ENCODE assay signal across 26 cellular contexts in the genomic region with DNA sequence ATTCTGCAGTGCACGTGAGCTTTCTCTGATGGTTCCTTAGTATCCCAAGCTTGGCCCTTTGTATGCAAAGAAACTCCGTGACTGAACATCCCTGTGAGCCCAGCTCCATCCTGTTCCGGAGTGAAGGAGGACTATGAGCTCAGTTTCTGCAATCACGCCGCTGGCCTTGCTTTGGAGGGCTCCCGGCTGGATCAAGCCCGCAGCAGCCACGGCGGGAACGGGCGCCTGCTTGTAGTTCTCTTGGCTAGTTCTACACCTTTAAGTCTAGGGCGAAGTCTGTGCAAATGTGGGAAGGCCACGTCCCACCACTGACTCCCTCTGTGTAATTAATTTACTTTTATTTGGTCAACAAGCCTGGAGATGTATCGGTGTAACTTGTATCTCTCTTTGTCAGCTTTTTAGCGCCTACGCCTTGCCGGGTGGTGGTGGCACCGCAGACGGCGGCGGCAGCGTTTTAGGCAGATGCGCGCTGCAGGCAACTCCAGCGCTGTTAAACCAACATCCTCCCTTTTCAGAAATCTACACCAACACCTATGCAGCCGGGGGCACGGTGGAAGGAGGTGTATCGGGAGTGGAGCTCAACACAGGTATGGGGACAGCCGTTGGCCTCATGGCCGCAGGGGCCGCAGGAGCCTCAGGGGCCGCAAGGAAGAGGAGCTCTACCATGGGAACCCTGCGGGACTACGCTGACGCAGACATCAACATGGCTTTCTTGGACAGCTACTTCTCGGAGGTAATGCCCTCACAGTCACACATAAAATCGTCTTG. TPM values are rescaled to one million over a fixed set of nuclear protein-coding genes. Genes with fewer than 3 reads are reported as not detected.
"Had no signal": no experiment of that assay in that cellular context is flagged by ENCODE, and none has a peak within 500 bp of the region (broad histone marks: within the 10 kb centered on the region; RNA-seq: fewer than 3 reads in every experiment).

No MANE protein-coding gene starts in this region.

- H2AFZ ChIP-seq: neural progenitor cell had no signal

- H3K36me3 ChIP-seq: cardiac muscle cell, heart left ventricle, lower lobe of right lung, neural progenitor cell, thyroid gland had no signal

- H3K27ac ChIP-seq: cardiac muscle cell, heart left ventricle, lower lobe of right lung, neural progenitor cell, thyroid gland had no signal

- DNase-seq: activated CD4-positive, alpha-beta T cell treated with anti-CD3 and anti-CD28 coated beads, Interleukin-2, amount 10 ng/mL, durations not matched to agents 7 days and 5 days; activated CD8-positive, alpha-beta memory T cell treated with anti-CD3 and anti-CD28 coated beads, Interleukin-2, amount 10 ng/mL, durations not matched to agents 7 days and 5 days; activated CD8-positive, alpha-beta T cell treated with anti-CD3 and anti-CD28 coated beads for 36 hours; activated effector memory CD4-positive, alpha-beta T cell treated with anti-CD3 and anti-CD28 coated beads, Interleukin-2, amount 50 U/mL, for 16 hours; activated naive CD4-positive, alpha-beta T cell treated with anti-CD3 and anti-CD28 coated beads, Interleukin-2, amount 10 ng/mL, durations not matched to agents 7 days and 5 days; activated T-cell treated with anti-CD3 and anti-CD28 coated beads for 4 hours; amygdala; heart left ventricle; left colon; lower lobe of right lung; naive thymus-derived CD4-positive, alpha-beta T cell; stimulated activated CD4-positive, alpha-beta T cell treated with anti-CD3 and anti-CD28 coated beads, Interleukin-4, amount 100 ng/mL, for 4 hours; stimulated activated naive CD8-positive, alpha-beta T cell treated with anti-CD3 and anti-CD28 coated beads, Interleukin-15, Interleukin-2, amounts not matched to agents 100 U/mL and 50 U/mL, for 24 hours; T-helper 17 cell; thyroid gland had no signal

- H3K27me3 ChIP-seq: cardiac muscle cell, heart left ventricle, neural progenitor cell, thyroid gland had no signal

- H3K4me1 ChIP-seq: heart left ventricle, lower lobe of right lung, neural progenitor cell, thyroid gland had no signal

- H3K4me2 ChIP-seq: neural progenitor cell had no signal

- H3K4me3 ChIP-seq: cardiac muscle cell, heart left ventricle, lower lobe of right lung, neural progenitor cell, thyroid gland had no signal

- ATAC-seq: activated CD8-positive, alpha-beta memory T cell treated with anti-CD3 and anti-CD28 coated beads, Interleukin-2, amount 10 ng/mL, durations not matched to agents 7 days and 5 days; activated CD8-positive, alpha-beta T cell treated with anti-CD3 and anti-CD28 coated beads for 36 hours; heart left ventricle; left colon; lower lobe of right lung; naive thymus-derived CD4-positive, alpha-beta T cell; stimulated activated naive CD8-positive, alpha-beta T cell treated with anti-CD3 and anti-CD28 coated beads, Interleukin-15, Interleukin-2, amounts not matched to agents 100 U/mL and 50 U/mL, for 24 hours; T-helper 17 cell had no signal

- FAIRE-seq: endometrium, islet of Langerhans had no signal

- H3K9ac ChIP-seq: neural progenitor cell had no signal

- H3K27me3 Mint-ChIP-seq: activated CD4-positive, alpha-beta T cell treated with anti-CD3 and anti-CD28 coated beads, Interleukin-2, amount 10 ng/mL, durations not matched to agents 7 days and 5 days; activated CD8-positive, alpha-beta memory T cell treated with anti-CD3 and anti-CD28 coated beads, Interleukin-2, amount 10 ng/mL, durations not matched to agents 7 days and 5 days; activated CD8-positive, alpha-beta T cell treated with anti-CD3 and anti-CD28 coated beads for 36 hours; activated naive CD4-positive, alpha-beta T cell treated with anti-CD3 and anti-CD28 coated beads, Interleukin-2, amount 10 ng/mL, durations not matched to agents 7 days and 5 days; naive thymus-derived CD4-positive, alpha-beta T cell; T-helper 17 cell had no signal

- H3K27ac Mint-ChIP-seq: activated CD4-positive, alpha-beta T cell treated with anti-CD3 and anti-CD28 coated beads, Interleukin-2, amount 10 ng/mL, durations not matched to agents 7 days and 5 days; activated CD8-positive, alpha-beta memory T cell treated with anti-CD3 and anti-CD28 coated beads, Interleukin-2, amount 10 ng/mL, durations not matched to agents 7 days and 5 days; activated CD8-positive, alpha-beta T cell treated with anti-CD3 and anti-CD28 coated beads for 36 hours; activated naive CD4-positive, alpha-beta T cell treated with anti-CD3 and anti-CD28 coated beads, Interleukin-2, amount 10 ng/mL, durations not matched to agents 7 days and 5 days; naive thymus-derived CD4-positive, alpha-beta T cell; neural progenitor cell; T-helper 17 cell had no signal

- H3K4me1 Mint-ChIP-seq: activated CD4-positive, alpha-beta T cell treated with anti-CD3 and anti-CD28 coated beads, Interleukin-2, amount 10 ng/mL, durations not matched to agents 7 days and 5 days; activated CD8-positive, alpha-beta memory T cell treated with anti-CD3 and anti-CD28 coated beads, Interleukin-2, amount 10 ng/mL, durations not matched to agents 7 days and 5 days; activated naive CD4-positive, alpha-beta T cell treated with anti-CD3 and anti-CD28 coated beads, Interleukin-2, amount 10 ng/mL, durations not matched to agents 7 days and 5 days; naive thymus-derived CD4-positive, alpha-beta T cell; neural progenitor cell; T-helper 17 cell had no signal

- H3K9me3 ChIP-seq: lower lobe of right lung, thyroid gland had no signal

- H3K36me3 Mint-ChIP-seq: activated CD8-positive, alpha-beta memory T cell treated with anti-CD3 and anti-CD28 coated beads, Interleukin-2, amount 10 ng/mL, durations not matched to agents 7 days and 5 days; activated naive CD4-positive, alpha-beta T cell treated with anti-CD3 and anti-CD28 coated beads, Interleukin-2, amount 10 ng/mL, durations not matched to agents 7 days and 5 days; naive thymus-derived CD4-positive, alpha-beta T cell; neural progenitor cell had no signal

- H3K4me3 Mint-ChIP-seq: activated CD4-positive, alpha-beta T cell treated with anti-CD3 and anti-CD28 coated beads, Interleukin-2, amount 10 ng/mL, durations not matched to agents 7 days and 5 days; activated CD8-positive, alpha-beta memory T cell treated with anti-CD3 and anti-CD28 coated beads, Interleukin-2, amount 10 ng/mL, durations not matched to agents 7 days and 5 days; activated CD8-positive, alpha-beta T cell treated with anti-CD3 and anti-CD28 coated beads for 36 hours; activated naive CD4-positive, alpha-beta T cell treated with anti-CD3 and anti-CD28 coated beads, Interleukin-2, amount 10 ng/mL, durations not matched to agents 7 days and 5 days; naive thymus-derived CD4-positive, alpha-beta T cell; neural progenitor cell; T-helper 17 cell had no signal

- H3K9me3 Mint-ChIP-seq: activated CD4-positive, alpha-beta T cell treated with anti-CD3 and anti-CD28 coated beads, Interleukin-2, amount 10 ng/mL, durations not matched to agents 7 days and 5 days; neural progenitor cell had no signal

RNA-seq across cellular contexts. Expression of gene DSG4, which starts 34.3 kb away (rescaled TPM):
- total RNA-seq: activated CD4-positive, alpha-beta T cell treated with anti-CD3 and anti-CD28 coated beads, Interleukin-2, amount 10 ng/mL, durations not matched to agents 7 days and 5 days; activated CD8-positive, alpha-beta memory T cell treated with anti-CD3 and anti-CD28 coated beads, Interleukin-2, amount 10 ng/mL, durations not matched to agents 7 days and 5 days; activated CD8-positive, alpha-beta T cell treated with anti-CD3 and anti-CD28 coated beads for 36 hours; cardiac muscle cell; chondrocyte; epithelial cell of proximal tubule; fibroblast of villous mesenchyme; heart left ventricle; lower lobe of right lung; mesenteric fat pad; naive thymus-derived CD4-positive, alpha-beta T cell; subcutaneous adipose tissue; T-helper 17 cell; thyroid gland had no signal
- polyA plus RNA-seq: cardiac muscle cell; heart left ventricle; naive thymus-derived CD4-positive, alpha-beta T cell; urinary bladder had no signal

RNA-seq across cellular contexts. Expression of gene DSG3, which starts 36.6 kb away (rescaled TPM):
- total RNA-seq: activated CD4-positive, alpha-beta T cell treated with anti-CD3 and anti-CD28 coated beads, Interleukin-2, amount 10 ng/mL, durations not matched to agents 7 days and 5 days; activated CD8-positive, alpha-beta memory T cell treated with anti-CD3 and anti-CD28 coated beads, Interleukin-2, amount 10 ng/mL, durations not matched to agents 7 days and 5 days; activated CD8-positive, alpha-beta T cell treated with anti-CD3 and anti-CD28 coated beads for 36 hours; cardiac muscle cell; chondrocyte; epithelial cell of proximal tubule; lower lobe of right lung; mesenteric fat pad; naive thymus-derived CD4-positive, alpha-beta T cell; omental fat pad; subcutaneous adipose tissue; T-helper 17 cell had no signal
- polyA plus RNA-seq: naive thymus-derived CD4-positive, alpha-beta T cell had no signal
